10 cellular contexts compared by ENCODE assay signal in genomic region chr15:66706225-66706732, GRCh38. TPM values are rescaled to one million over a fixed set of nuclear protein-coding genes. Genes with fewer than 3 reads are reported as not detected.
DNase-seq lines count a peak whose midpoint lies in the region; ATAC-seq, FAIRE-seq and TF ChIP-seq lines count a peak whose summit lies in the region.
"Had no signal": no experiment of that assay in that cellular context is flagged by ENCODE, and none has a peak within 500 bp of the region (broad histone marks: within the 10 kb centered on the region; RNA-seq: fewer than 3 reads in every experiment).

No MANE protein-coding gene starts in this region.

- intact Hi-C loops in lower lobe of right lung (cut with DNase I), result no loop called here
- intact Hi-C loops in vagina (cut with DNase I), result loop anchor here (5.0 kb wide), 1 partner anchor 66 kb away; no protein-coding TSS in a partner anchor

- no peak overlapping the region for H2AFZ ChIP-seq in SK-N-SH (ENCODE audit: low read depth)

- ATAC-seq in SK-N-SH treated with all-trans-retinoic acid at 6 μM for 48 hours (no peak), lower lobe of right lung (no peak), GM19328 (IDR thresholded peaks at IDR 0.05; ENCODE audit: unreplicated experiment) (no peak)

- H3K27me3 ChIP-seq in SK-N-SH (ENCODE audit: insufficient read depth) (no peaks in the 10 kb centered on the region), bronchial epithelial cell (ENCODE audit: control insufficient read depth, insufficient read depth, low read length) (peaks cover 11% of the 10 kb centered on the region), lower lobe of right lung (ENCODE audit: low read depth) (no peaks in the 10 kb centered on the region), vagina (no peaks in the 10 kb centered on the region)

- TF ChIP-seq RAD21 in SK-N-SH (IDR thresholded peaks at IDR 0.05; ENCODE audit: low read length), result 0 out of 2 replicates have a peak, but pooled peaks have one; percentile 21

- peak overlapping the region; percentile 62 to 74; a peak in 2 of 4 replicates for H3K27ac ChIP-seq in SK-N-SH (ENCODE audit: low read depth in 2 of 2, low read length in 1 of 2)
- H3K27ac ChIP-seq in lower lobe of right lung, result peak overlapping the region; percentile 87
- H3K27ac ChIP-seq in vagina, result peak overlapping the region; percentile 65

- H3K9me2 ChIP-seq in SK-N-SH, result no peaks in the 10 kb centered on the region

- peaks cover 16% of the 10 kb centered on the region for H3F3A ChIP-seq in SK-N-SH (replicated peaks; ENCODE audit: insufficient read depth)

- no peak for TF ChIP-seq POLR2A in vagina (IDR thresholded peaks at IDR 0.05)

- H3K4me3 ChIP-seq in SK-N-SH (ENCODE audit: low read depth in 2 of 2, low read length in 1 of 2) (peak overlapping the region in 1 of 2 experiments; percentile 72; a peak in 2 of 4 replicates), bronchial epithelial cell (ENCODE audit: low read depth, low read length) (no peak overlapping the region), lower lobe of right lung (peak overlapping the region; percentile 83), vagina (peak overlapping the region in 1 of 2 donors; percentile 10)

- H3K79me2 ChIP-seq in SK-N-SH (ENCODE audit: insufficient read depth), result peaks cover 91% of the 10 kb centered on the region

- H4K20me1 ChIP-seq in SK-N-SH (ENCODE audit: insufficient read depth), result peaks cover 79% of the 10 kb centered on the region

- H3K36me3 ChIP-seq in SK-N-SH (replicated peaks in 1 of 2; ENCODE audit: control insufficient read depth in 1 of 2, insufficient read depth in 2 of 2, low read length in 1 of 2) (peaks cover 8 to 18% of the 10 kb centered on the region in 2 experiments), bronchial epithelial cell (ENCODE audit: control insufficient read depth, insufficient read depth, low read length) (no peaks in the 10 kb centered on the region), lower lobe of right lung (peaks cover 14% of the 10 kb centered on the region), vagina (no peaks in the 10 kb centered on the region)

- no peak overlapping the region; the same call in 1 of the 2 replicates for H3K9ac ChIP-seq in SK-N-SH

- no peak for TF ChIP-seq EP300 in SK-N-SH (IDR thresholded peaks at IDR 0.05; ENCODE audit: borderline replicate concordance in 1 of 2, low read depth in 1 of 2, low read length in 1 of 2)

- CTCF ChIA-PET in SK-N-SH (lab: Yijun Ruan, JAX), result interaction anchor here (0.7 to 12.9 kb wide), 18 partner anchors 8 to 146 kb away, joined by 3 to 172 read pairs (median 7); no protein-coding TSS in a partner anchor

- H3K4me1 ChIP-seq in SK-N-SH (ENCODE audit: control insufficient read depth in 1 of 2, insufficient read depth in 2 of 2, low read depth in 1 of 2, low read length in 1 of 2) (peaks cover 32 to 36% of the 10 kb centered on the region in 2 experiments; a peak in 3 of 4 replicates), lower lobe of right lung (peaks cover 48% of the 10 kb centered on the region), vagina (peaks cover 57% of the 10 kb centered on the region)

- WGBS in SK-N-SH (ENCODE audit: low lambda C conversion rate), result 91% methylated on average over 4 of the region's 22 CpGs

- H3K9me3 ChIP-seq in SK-N-SH (no peaks in the 10 kb centered on the region), lower lobe of right lung (no peaks in the 10 kb centered on the region), vagina (no peaks in the 10 kb centered on the region)

- POLR2A ChIA-PET in SK-N-SH (lab: Yijun Ruan, JAX), result no interaction called here

- no peak for FAIRE-seq in bronchial epithelial cell (lab: Jason Lieb, UNC)

- TF ChIP-seq CTCF in SK-N-SH (IDR thresholded peaks at IDR 0.05), result peak; percentile 65
- TF ChIP-seq CTCF in bronchial epithelial cell (IDR thresholded peaks at IDR 0.05; ENCODE audit: insufficient read depth, low read length, severe bottlenecking), result peak; percentile 30
- TF ChIP-seq CTCF in lower lobe of right lung (IDR thresholded peaks at IDR 0.05), result peak; percentile 54
- no peak for TF ChIP-seq CTCF in vagina (IDR thresholded peaks at IDR 0.05)

- DNase-seq in SK-N-SH (peak; percentile 74), bronchial epithelial cell (ENCODE audit: low read depth) (no peak), lower lobe of right lung (no peak), vagina (ENCODE audit: extremely low spot score in 2 of 2) (no peak), T-helper 1 cell (no peak)
- DNase-seq in activated CD8-positive, alpha-beta memory T cell treated with anti-CD3 and anti-CD28 coated beads, Interleukin-2, amount 50 U/mL, for 4 hours, result no peak
- DNase-seq: CD4-positive, CD25-positive, alpha-beta regulatory T cell; NCI-H510A treated with DMSO at 0.1 percent for 48 hours had no signal

- peak overlapping the region; percentile 95 for H3K4me2 ChIP-seq in SK-N-SH

TF ChIP-seq in SK-N-SH, 30 proteins besides CTCF, POLR2A, EP300 and RAD21:
- TF ChIP-seq TAF1 (IDR thresholded peaks at IDR 0.05; ENCODE audit: borderline replicate concordance, low read depth, low read length), result no peak
- peak; percentile 43; the same call in 1 of the 2 replicates for TF ChIP-seq GATA2 (CRISPR knock-in tag; IDR thresholded peaks at IDR 0.05)

TF ChIP-seq in SK-N-SH treated with all-trans-retinoic acid at 6 μM for 48 hours, 23 proteins besides CTCF, POLR2A, EP300 and RAD21:
- TF ChIP-seq BACH2 (CRISPR knock-in tag; IDR thresholded peaks at IDR 0.05; ENCODE audit: borderline replicate concordance), result no peak
- TF ChIP-seq PPARA (CRISPR knock-in tag; IDR thresholded peaks at IDR 0.05; ENCODE audit: borderline replicate concordance), result no peak
- no peak for TF ChIP-seq ZFP3 (CRISPR knock-in tag; IDR thresholded peaks at IDR 0.05)
- no peak for TF ChIP-seq POU6F1 (CRISPR knock-in tag; IDR thresholded peaks at IDR 0.05; ENCODE audit: borderline replicate concordance, low read depth)
TF ChIP-seq in SK-N-SH treated with all-trans-retinoic acid at 6 μM for 48 hours: peak in this region for 0.

RNA-seq across cellular contexts. Expression of gene SMAD6, which starts 4.2 kb away (rescaled TPM):
- polyA plus RNA-seq in SK-N-SH (2012; rRNA removed), result 3.8 and 4.5 TPM in 2 replicates
- 2.1 and 3.6 TPM in 2 replicates for polyA plus RNA-seq in SK-N-SH (2012; cell fraction: cytosol; rRNA removed)
- 16.1 and 18.7 TPM in 2 replicates for polyA plus RNA-seq in SK-N-SH (2012; cell fraction: nucleus; rRNA removed)
- total RNA-seq in bronchial epithelial cell, result 0.79 TPM in 1 of 2 replicates, not detected in the other
- total RNA-seq in lower lobe of right lung, result 159 TPM
- total RNA-seq in vagina, result 28.5 TPM
- polyA plus RNA-seq: CD4-positive, CD25-positive, alpha-beta regulatory T cell had no signal

Comparison
In these comparisons a context has a peak if more than half of its experiments do, and no peak if none do; other contexts are left out.
1. CTCF ChIP-seq: peak in SK-N-SH (single experiment), bronchial epithelial cell (single experiment) and lower lobe of right lung (single experiment); none in vagina (0 of 3).
2. RNA of gene SMAD6, which starts 4.2 kb away (total RNA-seq): 159 TPM in lower lobe of right lung (single experiment) and 28.5 TPM in vagina (single experiment); 0.79 TPM in bronchial epithelial cell; every median in the first group is over 10 times any median in the second.
3. Peak in every context shown above with its lines, with median percentiles within 50 percentile points of each other: H3K27ac ChIP-seq.